22 cellular contexts compared by ENCODE assay signal in genomic region chr7:148330822-148331221, GRCh38.
"Had no signal": no experiment of that assay in that cellular context is flagged by ENCODE, and none has a peak within 500 bp of the region (broad histone marks: within the 10 kb centered on the region; RNA-seq: fewer than 3 reads in every experiment).

No MANE protein-coding gene starts in this region.

- H3K4me3 ChIP-seq: breast epithelium, Peyer's patch, SJCRH30 had no signal

- H3K4me2 ChIP-seq: SK-N-SH had no signal

- H3K9ac ChIP-seq: SK-N-SH had no signal

- H3K4me1 Mint-ChIP-seq: activated CD4-positive, alpha-beta T cell treated with anti-CD3 and anti-CD28 coated beads, Interleukin-2, amount 10 ng/mL, durations not matched to agents 7 days and 5 days; activated naive CD4-positive, alpha-beta T cell treated with anti-CD3 and anti-CD28 coated beads, Interleukin-2, amount 10 ng/mL, durations not matched to agents 7 days and 5 days had no signal

- H3K36me3 ChIP-seq: breast epithelium, Peyer's patch, SJCRH30 had no signal

- H3K36me3 Mint-ChIP-seq: activated CD4-positive, alpha-beta memory T cell treated with anti-CD3 and anti-CD28 coated beads for 36 hours had no signal

- DNase-seq: activated CD4-positive, alpha-beta memory T cell treated with anti-CD3 and anti-CD28 coated beads for 36 hours; activated CD4-positive, alpha-beta T cell treated with anti-CD3 and anti-CD28 coated beads, Interleukin-2, amount 10 ng/mL, durations not matched to agents 7 days and 5 days; activated CD4-positive, CD25-positive, alpha-beta regulatory T cell; activated gamma-delta T cell treated with Interleukin-2 at 50 U/mL for 16 hours; activated naive CD4-positive, alpha-beta T cell treated with anti-CD3 and anti-CD28 coated beads, Interleukin-2, amount 10 ng/mL, durations not matched to agents 7 days and 5 days; activated T-cell treated with anti-CD3 and anti-CD28 coated beads, Interleukin-2, amount 50 U/mL, for 4 hours; aorta; Kasumi-1; NCI-H1105 treated with DMSO at 0.1 percent for 48 hours; NCI-H1436 treated with DMSO at 0.1 percent for 48 hours; NCI-H187; NCI-H2081; NCI-H446; NCI-H524; Right ventricle myocardium superior; SJCRH30; SK-N-SH; T1000 had no signal

- H3K4me3 Mint-ChIP-seq: activated CD4-positive, alpha-beta memory T cell treated with anti-CD3 and anti-CD28 coated beads for 36 hours; activated CD4-positive, alpha-beta T cell treated with anti-CD3 and anti-CD28 coated beads, Interleukin-2, amount 10 ng/mL, durations not matched to agents 7 days and 5 days; activated naive CD4-positive, alpha-beta T cell treated with anti-CD3 and anti-CD28 coated beads, Interleukin-2, amount 10 ng/mL, durations not matched to agents 7 days and 5 days; activated T-cell treated with anti-CD3 and anti-CD28 coated beads, Interleukin-2, amount 50 U/mL, for 4 hours; activated T-helper 17 cell treated with anti-CD3 and anti-CD28 coated beads, Interleukin-2, amount 50 U/mL, for 72 hours had no signal

- H3K9me3 ChIP-seq: breast epithelium, Peyer's patch, SJCRH30, SK-N-SH had no signal

- ATAC-seq: activated T-cell treated with anti-CD3 and anti-CD28 coated beads, Interleukin-2, amount 50 U/mL, for 4 hours; activated T-helper 17 cell treated with anti-CD3 and anti-CD28 coated beads, Interleukin-2, amount 50 U/mL, for 72 hours had no signal

- H3K27me3 ChIP-seq: breast epithelium, Peyer's patch had no signal

- H3K27ac ChIP-seq: breast epithelium, Peyer's patch, RWPE1, SJCRH30 had no signal

- H3K27ac Mint-ChIP-seq: activated CD4-positive, alpha-beta memory T cell treated with anti-CD3 and anti-CD28 coated beads for 36 hours; activated CD4-positive, alpha-beta T cell treated with anti-CD3 and anti-CD28 coated beads, Interleukin-2, amount 10 ng/mL, durations not matched to agents 7 days and 5 days; activated T-helper 17 cell treated with anti-CD3 and anti-CD28 coated beads, Interleukin-2, amount 50 U/mL, for 72 hours had no signal

- H3K4me1 ChIP-seq: breast epithelium, Peyer's patch, SJCRH30 had no signal

- H3K9me3 Mint-ChIP-seq: activated CD4-positive, alpha-beta memory T cell treated with anti-CD3 and anti-CD28 coated beads for 36 hours; activated T-cell treated with anti-CD3 and anti-CD28 coated beads, Interleukin-2, amount 50 U/mL, for 4 hours; activated T-helper 17 cell treated with anti-CD3 and anti-CD28 coated beads, Interleukin-2, amount 50 U/mL, for 72 hours had no signal
